In the genomic region with DNA sequence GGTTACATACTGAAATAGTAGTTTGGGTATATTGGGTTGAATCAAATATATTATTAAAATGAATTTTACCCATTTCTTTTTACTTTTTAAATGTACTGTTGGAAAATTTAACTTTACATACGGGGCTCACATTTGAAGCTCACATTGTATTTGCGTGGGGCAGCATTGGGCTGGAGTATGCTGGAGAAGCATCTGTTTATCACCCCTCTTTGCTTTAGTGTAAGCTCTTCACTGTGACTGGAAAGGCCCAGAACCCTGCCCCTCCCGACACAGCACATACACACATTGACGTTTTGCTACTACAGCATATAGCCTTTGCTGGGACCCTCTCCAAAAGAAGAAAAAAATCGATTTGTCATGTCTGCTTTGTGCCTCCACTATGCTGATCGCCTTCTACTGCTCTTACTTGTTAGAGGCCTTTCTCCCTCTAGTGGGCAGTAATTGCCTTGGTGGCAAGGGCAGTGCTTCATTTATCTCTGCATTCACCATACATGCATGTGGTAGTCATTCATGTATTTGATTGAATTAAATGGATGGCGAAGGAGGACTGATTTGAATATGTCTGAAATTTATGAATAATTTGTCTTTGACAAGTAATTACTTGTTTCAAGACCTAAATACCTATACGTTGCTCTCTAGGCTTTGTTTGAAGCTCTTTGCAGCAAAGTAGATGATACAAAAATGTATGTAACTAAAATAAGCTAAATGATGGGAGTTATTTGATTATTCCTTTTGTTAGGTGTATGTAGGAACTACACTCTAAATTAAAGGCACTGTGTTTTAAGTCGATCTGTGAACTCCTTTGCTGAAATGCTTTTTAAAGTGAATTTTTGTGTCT, we compare ENCODE assay signal across 1 cellular context.
TF ChIP-seq lines count a peak whose summit lies in the region.

No MANE protein-coding gene starts in this region.

TF ChIP-seq in H1, 55 proteins besides CTCF, POLR2A, EP300 and RAD21 (continued from another document):
- TF ChIP-seq, protein P1, sequence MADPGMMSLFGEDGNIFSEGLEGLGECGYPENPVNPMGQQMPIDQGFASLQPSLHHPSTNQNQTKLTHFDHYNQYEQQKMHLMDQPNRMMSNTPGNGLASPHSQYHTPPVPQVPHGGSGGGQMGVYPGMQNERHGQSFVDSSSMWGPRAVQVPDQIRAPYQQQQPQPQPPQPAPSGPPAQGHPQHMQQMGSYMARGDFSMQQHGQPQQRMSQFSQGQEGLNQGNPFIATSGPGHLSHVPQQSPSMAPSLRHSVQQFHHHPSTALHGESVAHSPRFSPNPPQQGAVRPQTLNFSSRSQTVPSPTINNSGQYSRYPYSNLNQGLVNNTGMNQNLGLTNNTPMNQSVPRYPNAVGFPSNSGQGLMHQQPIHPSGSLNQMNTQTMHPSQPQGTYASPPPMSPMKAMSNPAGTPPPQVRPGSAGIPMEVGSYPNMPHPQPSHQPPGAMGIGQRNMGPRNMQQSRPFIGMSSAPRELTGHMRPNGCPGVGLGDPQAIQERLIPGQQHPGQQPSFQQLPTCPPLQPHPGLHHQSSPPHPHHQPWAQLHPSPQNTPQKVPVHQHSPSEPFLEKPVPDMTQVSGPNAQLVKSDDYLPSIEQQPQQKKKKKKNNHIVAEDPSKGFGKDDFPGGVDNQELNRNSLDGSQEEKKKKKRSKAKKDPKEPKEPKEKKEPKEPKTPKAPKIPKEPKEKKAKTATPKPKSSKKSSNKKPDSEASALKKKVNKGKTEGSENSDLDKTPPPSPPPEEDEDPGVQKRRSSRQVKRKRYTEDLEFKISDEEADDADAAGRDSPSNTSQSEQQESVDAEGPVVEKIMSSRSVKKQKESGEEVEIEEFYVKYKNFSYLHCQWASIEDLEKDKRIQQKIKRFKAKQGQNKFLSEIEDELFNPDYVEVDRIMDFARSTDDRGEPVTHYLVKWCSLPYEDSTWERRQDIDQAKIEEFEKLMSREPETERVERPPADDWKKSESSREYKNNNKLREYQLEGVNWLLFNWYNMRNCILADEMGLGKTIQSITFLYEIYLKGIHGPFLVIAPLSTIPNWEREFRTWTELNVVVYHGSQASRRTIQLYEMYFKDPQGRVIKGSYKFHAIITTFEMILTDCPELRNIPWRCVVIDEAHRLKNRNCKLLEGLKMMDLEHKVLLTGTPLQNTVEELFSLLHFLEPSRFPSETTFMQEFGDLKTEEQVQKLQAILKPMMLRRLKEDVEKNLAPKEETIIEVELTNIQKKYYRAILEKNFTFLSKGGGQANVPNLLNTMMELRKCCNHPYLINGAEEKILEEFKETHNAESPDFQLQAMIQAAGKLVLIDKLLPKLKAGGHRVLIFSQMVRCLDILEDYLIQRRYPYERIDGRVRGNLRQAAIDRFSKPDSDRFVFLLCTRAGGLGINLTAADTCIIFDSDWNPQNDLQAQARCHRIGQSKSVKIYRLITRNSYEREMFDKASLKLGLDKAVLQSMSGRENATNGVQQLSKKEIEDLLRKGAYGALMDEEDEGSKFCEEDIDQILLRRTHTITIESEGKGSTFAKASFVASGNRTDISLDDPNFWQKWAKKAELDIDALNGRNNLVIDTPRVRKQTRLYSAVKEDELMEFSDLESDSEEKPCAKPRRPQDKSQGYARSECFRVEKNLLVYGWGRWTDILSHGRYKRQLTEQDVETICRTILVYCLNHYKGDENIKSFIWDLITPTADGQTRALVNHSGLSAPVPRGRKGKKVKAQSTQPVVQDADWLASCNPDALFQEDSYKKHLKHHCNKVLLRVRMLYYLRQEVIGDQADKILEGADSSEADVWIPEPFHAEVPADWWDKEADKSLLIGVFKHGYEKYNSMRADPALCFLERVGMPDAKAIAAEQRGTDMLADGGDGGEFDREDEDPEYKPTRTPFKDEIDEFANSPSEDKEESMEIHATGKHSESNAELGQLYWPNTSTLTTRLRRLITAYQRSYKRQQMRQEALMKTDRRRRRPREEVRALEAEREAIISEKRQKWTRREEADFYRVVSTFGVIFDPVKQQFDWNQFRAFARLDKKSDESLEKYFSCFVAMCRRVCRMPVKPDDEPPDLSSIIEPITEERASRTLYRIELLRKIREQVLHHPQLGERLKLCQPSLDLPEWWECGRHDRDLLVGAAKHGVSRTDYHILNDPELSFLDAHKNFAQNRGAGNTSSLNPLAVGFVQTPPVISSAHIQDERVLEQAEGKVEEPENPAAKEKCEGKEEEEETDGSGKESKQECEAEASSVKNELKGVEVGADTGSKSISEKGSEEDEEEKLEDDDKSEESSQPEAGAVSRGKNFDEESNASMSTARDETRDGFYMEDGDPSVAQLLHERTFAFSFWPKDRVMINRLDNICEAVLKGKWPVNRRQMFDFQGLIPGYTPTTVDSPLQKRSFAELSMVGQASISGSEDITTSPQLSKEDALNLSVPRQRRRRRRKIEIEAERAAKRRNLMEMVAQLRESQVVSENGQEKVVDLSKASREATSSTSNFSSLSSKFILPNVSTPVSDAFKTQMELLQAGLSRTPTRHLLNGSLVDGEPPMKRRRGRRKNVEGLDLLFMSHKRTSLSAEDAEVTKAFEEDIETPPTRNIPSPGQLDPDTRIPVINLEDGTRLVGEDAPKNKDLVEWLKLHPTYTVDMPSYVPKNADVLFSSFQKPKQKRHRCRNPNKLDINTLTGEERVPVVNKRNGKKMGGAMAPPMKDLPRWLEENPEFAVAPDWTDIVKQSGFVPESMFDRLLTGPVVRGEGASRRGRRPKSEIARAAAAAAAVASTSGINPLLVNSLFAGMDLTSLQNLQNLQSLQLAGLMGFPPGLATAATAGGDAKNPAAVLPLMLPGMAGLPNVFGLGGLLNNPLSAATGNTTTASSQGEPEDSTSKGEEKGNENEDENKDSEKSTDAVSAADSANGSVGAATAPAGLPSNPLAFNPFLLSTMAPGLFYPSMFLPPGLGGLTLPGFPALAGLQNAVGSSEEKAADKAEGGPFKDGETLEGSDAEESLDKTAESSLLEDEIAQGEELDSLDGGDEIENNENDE (IDR thresholded peaks at IDR 0.05; ENCODE audit: insufficient replicate concordance, low read length): no peak
- no peak for TF ChIP-seq CREB1 (IDR thresholded peaks at IDR 0.05)
- TF ChIP-seq PHF8 (conservative IDR thresholded peaks at IDR 0.05; ENCODE audit: low read depth, low read length): no peak
- TF ChIP-seq SP2 (IDR thresholded peaks at IDR 0.05; ENCODE audit: low read length): no peak
- no peak for TF ChIP-seq POLR2AphosphoS5 (IDR thresholded peaks at IDR 0.05; ENCODE audit: low read depth, low read length)
- TF ChIP-seq CHD2 (IDR thresholded peaks at IDR 0.05; ENCODE audit: low read length): no peak
- TF ChIP-seq E2F6 (IDR thresholded peaks at IDR 0.05): no peak
- TF ChIP-seq GABPA (IDR thresholded peaks at IDR 0.05; ENCODE audit: borderline replicate concordance, insufficient read depth, low read length): no peak
- no peak for TF ChIP-seq CBX8 (IDR thresholded peaks at IDR 0.05; ENCODE audit: borderline replicate concordance, low read depth, low read length)
- TF ChIP-seq RXRA (IDR thresholded peaks at IDR 0.05; ENCODE audit: insufficient read depth, low read depth, low read length): no peak
- TF ChIP-seq KDM5A (IDR thresholded peaks at IDR 0.05; ENCODE audit: low read length): no peak
- TF ChIP-seq BCL11A (IDR thresholded peaks at IDR 0.05; ENCODE audit: low read depth in 2 of 2, low read length in 2 of 2): no peak
- no peak for TF ChIP-seq NANOG (IDR thresholded peaks at IDR 0.05; ENCODE audit: insufficient read depth, low read depth, low read length, poor library complexity, severe bottlenecking)
- no peak for TF ChIP-seq CEBPB (IDR thresholded peaks at IDR 0.05; ENCODE audit: low read depth, low read length)
- TF ChIP-seq SRF (IDR thresholded peaks at IDR 0.05; ENCODE audit: low read depth, low read length): no peak
- no peak for TF ChIP-seq RBBP5 (IDR thresholded peaks at IDR 0.05; ENCODE audit: borderline replicate concordance, low read depth, low read length)
